2 cellular contexts compared by ENCODE assay signal in genomic region chr2:11275910-11276309, GRCh38.
TF ChIP-seq lines count a peak whose summit lies in the region.

No MANE protein-coding gene starts in this region.

TF ChIP-seq in GM23338, 12 proteins besides CTCF, POLR2A, EP300 and RAD21 (continued from another document):
- TF ChIP-seq ZNF462 (CRISPR knock-in tag; IDR thresholded peaks at IDR 0.05): no peak
- TF ChIP-seq STAT1 (IDR thresholded peaks at IDR 0.05; ENCODE audit: unreplicated experiment): no peak
- no peak for TF ChIP-seq CREB1 (CRISPR knock-in tag; IDR thresholded peaks at IDR 0.05; ENCODE audit: low read depth)
- no peak for TF ChIP-seq JUNB (IDR thresholded peaks at IDR 0.05; ENCODE audit: unreplicated experiment)
- TF ChIP-seq ZNF331 (CRISPR knock-in tag; IDR thresholded peaks at IDR 0.05; ENCODE audit: low read depth): no peak
- TF ChIP-seq NANOG (IDR thresholded peaks at IDR 0.05; ENCODE audit: borderline replicate concordance): no peak
- TF ChIP-seq REST (IDR thresholded peaks at IDR 0.05; ENCODE audit: unreplicated experiment): no peak
- no peak for TF ChIP-seq EZH2 (IDR thresholded peaks at IDR 0.05; ENCODE audit: low read depth, unreplicated experiment)

TF ChIP-seq in WTC11, 78 proteins besides CTCF, POLR2A, EP300 and RAD21 (continued from another document):
- TF ChIP-seq E2F5 (CRISPR knock-in tag; IDR thresholded peaks at IDR 0.05) (no peak), USF2 (CRISPR knock-in tag; IDR thresholded peaks at IDR 0.05) (no peak)
